Comparison of ENCODE assay signal across 1 cellular context in genomic region chr22:41512421-41513194, GRCh38.
TF ChIP-seq lines count a peak whose summit lies in the region.

No MANE protein-coding gene starts in this region.

TF ChIP-seq in K562, 482 proteins besides CTCF, POLR2A, EP300 and RAD21 (continued from another document and continues in another):
- TF ChIP-seq PRDM10 (IDR thresholded peaks at IDR 0.05; ENCODE audit: partially characterized antibody) (no peak), MAFF (IDR thresholded peaks at IDR 0.05; ENCODE audit: low read length) (peak; percentile 92), RREB1 (CRISPR knock-in tag; IDR thresholded peaks at IDR 0.05) (no peak), PBX2 (CRISPR knock-in tag; IDR thresholded peaks at IDR 0.05; ENCODE audit: low read depth) (no peak), PBX2 (tag; conservative IDR thresholded peaks at IDR 0.05; ENCODE audit: low read depth) (peak; percentile 40), SREBF2 (CRISPR knock-in tag; IDR thresholded peaks at IDR 0.05) (no peak), ELF2 (CRISPR knock-in tag; IDR thresholded peaks at IDR 0.05) (no peak), GTF2F1 (IDR thresholded peaks at IDR 0.05; ENCODE audit: low read depth, low read length) (no peak), ZNF23 (CRISPR knock-in tag; IDR thresholded peaks at IDR 0.05) (no peak), SAFB2 (IDR thresholded peaks at IDR 0.05; ENCODE audit: borderline replicate concordance, low read depth, low read length, severe bottlenecking) (no peak), ATF7 (IDR thresholded peaks at IDR 0.05) (peak; percentile 34), TFAP4 (CRISPR knock-in tag; IDR thresholded peaks at IDR 0.05; ENCODE audit: borderline replicate concordance) (peak; percentile 41; the same call in 1 of the 2 replicates), LEF1 (IDR thresholded peaks at IDR 0.05) (peak; percentile 66; the same call in 1 of the 2 replicates), RUNX1 (IDR thresholded peaks at IDR 0.05; ENCODE audit: low read depth) (no peak), FOXK1 (CRISPR knock-in tag; IDR thresholded peaks at IDR 0.05; ENCODE audit: borderline replicate concordance) (no peak), ZBTB26 (CRISPR knock-in tag; IDR thresholded peaks at IDR 0.05) (no peak), CREM (IDR thresholded peaks at IDR 0.05; ENCODE audit: low read depth) (no peak), ZC3H8 (IDR thresholded peaks at IDR 0.05) (no peak), ZNF449 (CRISPR knock-in tag; IDR thresholded peaks at IDR 0.05) (no peak), GATAD2B (IDR thresholded peaks at IDR 0.05; ENCODE audit: borderline replicate concordance) (no peak), SRSF3 (IDR thresholded peaks at IDR 0.05; ENCODE audit: insufficient read depth, low read length) (no peak), ZNF644 (tag; IDR thresholded peaks at IDR 0.05; ENCODE audit: low read depth) (no peak), HDAC2 (IDR thresholded peaks at IDR 0.05) (no peak), ELF1 (tag; IDR thresholded peaks at IDR 0.05) (no peak), CCNT2 (IDR thresholded peaks at IDR 0.05; ENCODE audit: borderline replicate concordance, extremely low read depth, insufficient read length, low read depth, low read length) (peak; percentile 38), SRSF1 (IDR thresholded peaks at IDR 0.05; ENCODE audit: low read depth, low read length) (no peak), ZNF699 (CRISPR knock-in tag; IDR thresholded peaks at IDR 0.05; ENCODE audit: insufficient replicate concordance) (no peak), VEZF1 (CRISPR knock-in tag; IDR thresholded peaks at IDR 0.05) (peak; percentile 59; the same call in 1 of the 2 replicates), POLR2G (IDR thresholded peaks at IDR 0.05; ENCODE audit: low read depth, low read length) (peak; percentile 44; the same call in 1 of the 2 replicates), GATAD2A (IDR thresholded peaks at IDR 0.05) (0 out of 2 replicates have a peak, but pooled peaks have one; percentile 16), ZNF224 (CRISPR knock-in tag; IDR thresholded peaks at IDR 0.05) (no peak), TFE3 (CRISPR knock-in tag; IDR thresholded peaks at IDR 0.05) (no peak), MIER1 (IDR thresholded peaks at IDR 0.05; ENCODE audit: low read depth) (no peak), XRCC3 (IDR thresholded peaks at IDR 0.05) (no peak), ZNF384 (IDR thresholded peaks at IDR 0.05; ENCODE audit: low read depth, low read length) (no peak), ZBTB11 (CRISPR knock-in tag; IDR thresholded peaks at IDR 0.05) (no peak), ZNF589 (CRISPR knock-in tag; IDR thresholded peaks at IDR 0.05; ENCODE audit: low read depth) (no peak), PYGO2 (tag; IDR thresholded peaks at IDR 0.05) (no peak)
